Comparison of ENCODE assay signal across 9 cellular contexts in genomic region chr1:46489638-46490602, GRCh38. TPM values are rescaled to one million over a fixed set of nuclear protein-coding genes. Genes with fewer than 3 reads are reported as not detected.
DNase-seq lines count a peak whose midpoint lies in the region; ATAC-seq and TF ChIP-seq lines count a peak whose summit lies in the region.
"Had no signal": no experiment of that assay in that cellular context is flagged by ENCODE, and none has a peak within 500 bp of the region (broad histone marks: within the 10 kb centered on the region; RNA-seq: fewer than 3 reads in every experiment).

TSS of gene DMBX1 (plus strand) at chr1:46489836. CDS start at chr1:46507011, 17,175 bp downstream.

- POLR2A ChIA-PET in activated B cell treated with CpG ODN at 0.5 μM for 24 hours (lab: Charles Lee) = no interaction called here

- DNase-seq in DMS53 (lab: John Stamatoyannopoulos, UW) (peak; percentile 83), HuH-7.5 (ENCODE audit: low spot score) (peak; percentile 93), activated B cell treated with CpG ODN at 0.5 μM for 24 hours (no peak), fibroblast of mammary gland (ENCODE audit: low read depth) (no peak), ovary (no peak), omental fat pad (ENCODE audit: low spot score) (no peak)

- no peaks in the 10 kb centered on the region for H3K4me1 ChIP-seq in ovary (ENCODE audit: insufficient read depth)

- ATAC-seq in activated B cell treated with CpG ODN at 0.5 μM for 24 hours (ENCODE audit: low read depth) = peak; percentile 68
- no peak for ATAC-seq in omental fat pad (ENCODE audit: low FRiP score)
- ATAC-seq in HG03432 (IDR thresholded peaks at IDR 0.05; ENCODE audit: unreplicated experiment) = no peak
- no peak for ATAC-seq in GM19035 (IDR thresholded peaks at IDR 0.05; ENCODE audit: unreplicated experiment)

- no peak within 1 kb of the TSS for H3K27ac Mint-ChIP-seq in activated B cell treated with CpG ODN at 0.5 μM for 24 hours

- no peak for TF ChIP-seq EP300 in ovary (IDR thresholded peaks at IDR 0.05)

- H3K36me3 Mint-ChIP-seq in activated B cell treated with CpG ODN at 0.5 μM for 24 hours (ENCODE audit: low read depth) = no peaks in the 10 kb centered on the region

- intact Hi-C loops in activated B cell treated with CpG ODN at 0.5 μM for 24 hours (cut with micrococcal nuclease) = no loop called here
- intact Hi-C loops in ovary (cut with DNase I) = no loop called here

- no peak within 1 kb of the TSS for H3K27ac ChIP-seq in ovary

- no peaks in the 10 kb centered on the region for H3K36me3 ChIP-seq in ovary

- CTCF ChIA-PET in activated B cell treated with CpG ODN at 0.5 μM for 24 hours (lab: Charles Lee) = no interaction called here

- H3K27me3 Mint-ChIP-seq in activated B cell treated with CpG ODN at 0.5 μM for 24 hours = peaks cover 77% of the 10 kb centered on the region

- H3K4me1 Mint-ChIP-seq in activated B cell treated with CpG ODN at 0.5 μM for 24 hours = peaks cover 20% of the 10 kb centered on the region

- peak within 1 kb of the TSS; percentile 70 for H3K4me3 Mint-ChIP-seq in activated B cell treated with CpG ODN at 0.5 μM for 24 hours

- WGBS in ovary, 3 donors = 2 to 3% (median 2%) methylated on average over 68 to 93 of the region's 93 CpGs

- H3K4me3 ChIP-seq in fibroblast of mammary gland (ENCODE audit: control insufficient read depth, low read depth, low read length) (peak within 1 kb of the TSS; percentile 15), ovary (peak within 1 kb of the TSS; percentile 15)

- H3K9me3 Mint-ChIP-seq in activated B cell treated with CpG ODN at 0.5 μM for 24 hours = no peaks in the 10 kb centered on the region

- peaks cover 4% of the 10 kb centered on the region for H3K27me3 ChIP-seq in ovary

- no peaks in the 10 kb centered on the region for H3K9me3 ChIP-seq in ovary

- TF ChIP-seq CTCF in activated B cell treated with CpG ODN at 0.5 μM for 24 hours (IDR thresholded peaks at IDR 0.05) (no peak), fibroblast of mammary gland (conservative IDR thresholded peaks at IDR 0.05; ENCODE audit: control insufficient read depth, insufficient read depth, low read depth, low read length) (no peak), ovary (IDR thresholded peaks at IDR 0.05) (no peak), omental fat pad (IDR thresholded peaks at IDR 0.05) (no peak)

- no peak for TF ChIP-seq POLR2A in ovary (IDR thresholded peaks at IDR 0.05)

RNA-seq across cellular contexts. Expression of gene DMBX1, which starts in this region (rescaled TPM):
- total RNA-seq in activated B cell treated with CpG ODN at 0.5 μM for 24 hours (not detected in 2 replicates), ovary (not detected), omental fat pad (not detected)
- not detected for polyA plus RNA-seq in ovary
- total RNA-seq: mononuclear cell had no signal

Comparison
In these comparisons a context has a peak if more than half of its experiments do, and no peak if none do; other contexts are left out.
1. Peak in ATAC-seq in activated B cell treated with CpG ODN at 0.5 μM for 24 hours; RNA of the gene not detected or under 1 TPM.
2. DNase-seq: peak in DMS53 (single experiment) and HuH-7.5 (single experiment); none in activated B cell treated with CpG ODN at 0.5 μM for 24 hours (single experiment), fibroblast of mammary gland (single experiment), ovary (0 of 5) and omental fat pad (single experiment).